Comparison of ENCODE assay signal across 24 cellular contexts in genomic region chr1:209383422-209383821, GRCh38.
DNase-seq lines count a peak whose midpoint lies in the region; ATAC-seq and TF ChIP-seq lines count a peak whose summit lies in the region.
"Had no signal": no experiment of that assay in that cellular context is flagged by ENCODE, and none has a peak within 500 bp of the region (broad histone marks: within the 10 kb centered on the region; RNA-seq: fewer than 3 reads in every experiment).

No MANE protein-coding gene starts in this region.

- CTCF ChIA-PET in WTC11 (lab: Charles Lee): interaction anchor here (0.9 to 2.3 kb wide), 5 partner anchors 20 to 50 kb away, joined by 3 to 12 read pairs (median 4); no protein-coding TSS in a partner anchor

- POLR2A ChIA-PET in WTC11 (lab: Charles Lee): interaction anchor here (1.3 to 1.5 kb wide), 2 partner anchors 20 to 50 kb away, joined by 3 to 5 read pairs; no protein-coding TSS in a partner anchor

- peaks cover 19% of the 10 kb centered on the region for H3K4me1 ChIP-seq in hepatocyte (ENCODE audit: insufficient read depth)
- peaks cover 63% of the 10 kb centered on the region for H3K4me1 ChIP-seq in suprapubic skin
- H3K4me1 ChIP-seq: BE2C had no signal

- H3K36me3 ChIP-seq in hepatocyte (replicated peaks; ENCODE audit: insufficient read depth, low read depth) (no peaks in the 10 kb centered on the region), suprapubic skin (no peaks in the 10 kb centered on the region)
- H3K36me3 ChIP-seq: BE2C had no signal

- no peaks in the 10 kb centered on the region for H3K27me3 Mint-ChIP-seq in WTC11 (ENCODE audit: low read depth)
- H3K27me3 Mint-ChIP-seq: stimulated activated naive CD8-positive, alpha-beta T cell treated with anti-CD3 and anti-CD28 coated beads, Interleukin-15, amount 100 ng/mL, for 72 hours had no signal

- H3K9me3 ChIP-seq in hepatocyte (ENCODE audit: low read depth) (no peaks in the 10 kb centered on the region), suprapubic skin (no peaks in the 10 kb centered on the region)
- H3K9me3 ChIP-seq: BE2C had no signal

- H3K4me3 ChIP-seq in hepatocyte (no peak overlapping the region), suprapubic skin (peak overlapping the region; percentile 13)

- TF ChIP-seq POLR2A in suprapubic skin (IDR thresholded peaks at IDR 0.05): no peak

- H3K9me2 ChIP-seq in hepatocyte (replicated peaks; ENCODE audit: insufficient read depth): no peaks in the 10 kb centered on the region

- TF ChIP-seq CTCF in WTC11 (IDR thresholded peaks at IDR 0.05) (no peak), hepatocyte (IDR thresholded peaks at IDR 0.05; ENCODE audit: poor library complexity) (no peak), suprapubic skin (IDR thresholded peaks at IDR 0.05) (no peak), omental fat pad (IDR thresholded peaks at IDR 0.05) (no peak)

- no peaks in the 10 kb centered on the region for H4K20me1 ChIP-seq in hepatocyte (ENCODE audit: insufficient read depth, poor library complexity, severe bottlenecking)

- H3K36me3 Mint-ChIP-seq in WTC11: no peaks in the 10 kb centered on the region; the same call in 1 of the 2 replicates
- H3K36me3 Mint-ChIP-seq: IgD-negative memory B cell, natural killer cell had no signal

- no peak overlapping the region for H3K4me3 Mint-ChIP-seq in WTC11
- H3K4me3 Mint-ChIP-seq: IgD-negative memory B cell; natural killer cell; stimulated activated naive CD8-positive, alpha-beta T cell treated with anti-CD3 and anti-CD28 coated beads, Interleukin-15, amount 100 ng/mL, for 72 hours; T-helper 1 cell treated with Interleukin-12 subunit alpha and Interleukin-12 subunit beta and Interleukin-4 antibody, amounts not matched to agents 30 μg/mL and 1 μg/mL, for 36 hours had no signal

- H3K27me3 ChIP-seq in hepatocyte: no peaks in the 10 kb centered on the region
- H3K27me3 ChIP-seq in suprapubic skin: no peaks in the 10 kb centered on the region
- H3K27me3 ChIP-seq: BE2C had no signal

- DNase-seq in NCI-H146 (lab: John Stamatoyannopoulos, UW) (peak; percentile 28), NCI-H146 treated with DMSO at 0.1 percent for 48 hours (lab: John Stamatoyannopoulos, UW; ENCODE audit: unreplicated experiment) (no peak), WTC11 (ENCODE audit: low spot score) (no peak), hepatocyte (ENCODE audit: low spot score) (no peak), suprapubic skin (ENCODE audit: low spot score in 2 of 2) (no peak), GM19240 (ENCODE audit: insufficient read length, low spot score) (no peak), T-helper 9 cell (no peak), omental fat pad (ENCODE audit: low spot score) (no peak)
- DNase-seq: activated CD4-positive, alpha-beta T cell treated with anti-CD3 and anti-CD28 coated beads, Interleukin-2, amount 50 U/mL, for 48 hours; activated naive CD4-positive, alpha-beta T cell; amniotic stem cell; BE2C; Calu3; HCEC 1CT; natural killer cell; NCI-H187; NCI-H510A treated with DMSO at 0.1 percent for 48 hours; posterior cingulate gyrus; SHP77 treated with DMSO at 0.1 percent for 48 hours; stimulated activated CD4-positive, alpha-beta T cell treated with anti-CD3 and anti-CD28 coated beads, Interleukin-2, amount 100 ng/mL, for 48 hours; stimulated activated naive CD8-positive, alpha-beta T cell treated with anti-CD3 and anti-CD28 coated beads, Interleukin-15, amount 100 ng/mL, for 72 hours had no signal

- H3K27ac ChIP-seq in hepatocyte (peak overlapping the region; percentile 61), suprapubic skin (peak overlapping the region; percentile 79)
- H3K27ac ChIP-seq: 22Rv1 had no signal

- H3K4me2 ChIP-seq in hepatocyte: no peak overlapping the region

- peak; percentile 11 for ATAC-seq in WTC11
- ATAC-seq in omental fat pad (ENCODE audit: low FRiP score): no peak
- ATAC-seq: natural killer cell; stimulated activated naive CD8-positive, alpha-beta T cell treated with anti-CD3 and anti-CD28 coated beads, Interleukin-15, amount 100 ng/mL, for 72 hours had no signal

- WGBS in hepatocyte (ENCODE audit: low lambda C conversion rate, missing lambda C conversion rate): 79% methylated on average over 4 of the region's 4 CpGs
- 62% methylated on average over 4 of the region's 4 CpGs for WGBS in suprapubic skin

- peaks cover 92% of the 10 kb centered on the region for H3K4me1 Mint-ChIP-seq in WTC11
- H3K4me1 Mint-ChIP-seq: IgD-negative memory B cell; stimulated activated naive CD8-positive, alpha-beta T cell treated with anti-CD3 and anti-CD28 coated beads, Interleukin-15, amount 100 ng/mL, for 72 hours had no signal

- H3K27ac Mint-ChIP-seq in WTC11: peak overlapping the region; percentile 99
- H3K27ac Mint-ChIP-seq: IgD-negative memory B cell; natural killer cell; stimulated activated naive CD8-positive, alpha-beta T cell treated with anti-CD3 and anti-CD28 coated beads, Interleukin-15, amount 100 ng/mL, for 72 hours; T-helper 1 cell treated with Interleukin-12 subunit alpha and Interleukin-12 subunit beta and Interleukin-4 antibody, amounts not matched to agents 30 μg/mL and 1 μg/mL, for 36 hours had no signal

- peaks cover 4% of the 10 kb centered on the region; the same call in 1 of the 2 replicates for H3K9me3 Mint-ChIP-seq in WTC11
- H3K9me3 Mint-ChIP-seq: stimulated activated naive CD8-positive, alpha-beta T cell treated with anti-CD3 and anti-CD28 coated beads, Interleukin-15, amount 100 ng/mL, for 72 hours; T-helper 1 cell treated with Interleukin-12 subunit alpha and Interleukin-12 subunit beta and Interleukin-4 antibody, amounts not matched to agents 30 μg/mL and 1 μg/mL, for 36 hours had no signal

- no peaks in the 10 kb centered on the region for H3K79me2 ChIP-seq in hepatocyte

- no peak for TF ChIP-seq EP300 in suprapubic skin (IDR thresholded peaks at IDR 0.05)

- H2AFZ ChIP-seq in hepatocyte: no peak overlapping the region

TF ChIP-seq in WTC11, 78 proteins besides CTCF, POLR2A, EP300 and RAD21:
- TF ChIP-seq CREB1 (CRISPR knock-in tag; IDR thresholded peaks at IDR 0.05) (no peak), TEAD1 (CRISPR knock-in tag; IDR thresholded peaks at IDR 0.05) (0 out of 2 replicates have a peak, but pooled peaks have one; percentile 2)
